Comparison of ENCODE assay signal across 28 cellular contexts in genomic region chr1:56417636-56418035, GRCh38.
DNase-seq lines count a peak whose midpoint lies in the region; TF ChIP-seq lines count a peak whose summit lies in the region.
"Had no signal": no experiment of that assay in that cellular context is flagged by ENCODE, and none has a peak within 500 bp of the region (broad histone marks: within the 10 kb centered on the region; RNA-seq: fewer than 3 reads in every experiment).

No MANE protein-coding gene starts in this region.

- H3K4me3 ChIP-seq in AG10803 (ENCODE audit: low read length) = no peak overlapping the region
- no peak overlapping the region for H3K4me3 ChIP-seq in HUES48 (ENCODE audit: low read depth, low read length)
- H3K4me3 ChIP-seq in epithelial cell of esophagus (ENCODE audit: low read length) = no peak overlapping the region
- no peak overlapping the region for H3K4me3 ChIP-seq in Karpas-422 (ENCODE audit: low read length)
- H3K4me3 ChIP-seq: GM23338, lung, MG63, transverse colon had no signal

- H4K20me1 ChIP-seq in Karpas-422 (ENCODE audit: insufficient read depth, low read depth, low read length) = no peaks in the 10 kb centered on the region

- peaks cover 5% of the 10 kb centered on the region for H3K27me3 Mint-ChIP-seq in nephron (ENCODE audit: low read depth)
- H3K27me3 Mint-ChIP-seq in activated naive CD4-positive, alpha-beta T cell treated with anti-CD3 and anti-CD28 coated beads, Interleukin-2, amount 10 ng/mL, durations not matched to agents 7 days and 5 days = no peaks in the 10 kb centered on the region
- H3K27me3 Mint-ChIP-seq: CD4-positive, alpha-beta T cell had no signal

- H3K4me1 Mint-ChIP-seq in nephron = peaks cover 6% of the 10 kb centered on the region
- no peaks in the 10 kb centered on the region for H3K4me1 Mint-ChIP-seq in activated naive CD4-positive, alpha-beta T cell treated with anti-CD3 and anti-CD28 coated beads, Interleukin-2, amount 10 ng/mL, durations not matched to agents 7 days and 5 days
- H3K4me1 Mint-ChIP-seq: stimulated activated naive CD8-positive, alpha-beta T cell treated with anti-CD3 and anti-CD28 coated beads, Interleukin-15, amount 100 ng/mL, for 72 hours had no signal

- H3K36me3 Mint-ChIP-seq in nephron (ENCODE audit: low read depth) = no peaks in the 10 kb centered on the region
- H3K36me3 Mint-ChIP-seq in activated naive CD4-positive, alpha-beta T cell treated with anti-CD3 and anti-CD28 coated beads, Interleukin-2, amount 10 ng/mL, durations not matched to agents 7 days and 5 days = no peaks in the 10 kb centered on the region
- H3K36me3 Mint-ChIP-seq: activated CD4-positive, alpha-beta memory T cell treated with anti-CD3 and anti-CD28 coated beads for 36 hours had no signal

- DNase-seq in AG10803 (ENCODE audit: low read depth) (peak; percentile 15), epithelial cell of esophagus (ENCODE audit: low read depth) (peak; percentile 28), SIG-M5 (lab: John Stamatoyannopoulos, UW) (no peak), NCI-H146 treated with DMSO at 0.1 percent for 48 hours (lab: John Stamatoyannopoulos, UW; ENCODE audit: unreplicated experiment) (no peak), Karpas-422 (no peak)
- no peak for DNase-seq in activated naive CD4-positive, alpha-beta T cell treated with anti-CD3 and anti-CD28 coated beads, Interleukin-2, amount 10 ng/mL, durations not matched to agents 7 days and 5 days
- DNase-seq: ACHN; activated CD4-positive, alpha-beta memory T cell treated with anti-CD3 and anti-CD28 coated beads for 36 hours; activated CD4-positive, CD25-positive, alpha-beta regulatory T cell; activated gamma-delta T cell treated with Interleukin-2 at 50 U/mL for 16 hours; CD4-positive, alpha-beta T cell; cortex of kidney; DMS 273 treated with DMSO at 0.1 percent for 48 hours; hypothalamus; islet precursor cell; MG63; NCI-H1417 treated with DMSO at 0.1 percent for 48 hours; NCI-H2171 treated with DMSO at 0.1 percent for 48 hours; NCI-H526 treated with DMSO at 0.1 percent for 48 hours; nucleus accumbens; stimulated activated CD4-positive, alpha-beta T cell treated with anti-CD3 and anti-CD28 coated beads, Interleukin-4, amount 100 ng/mL, for 4 hours; stimulated activated naive CD8-positive, alpha-beta T cell treated with anti-CD3 and anti-CD28 coated beads, Interleukin-15, amount 100 ng/mL, for 72 hours; T1000; transverse colon had no signal

- H3K79me2 ChIP-seq in Karpas-422 (ENCODE audit: low read length) = no peaks in the 10 kb centered on the region

- peak overlapping the region; percentile 10 for H3K27ac ChIP-seq in HUES48 (ENCODE audit: low read depth, low read length)
- H3K27ac ChIP-seq in Karpas-422 (ENCODE audit: low read length) = no peak overlapping the region

- H3K27me3 ChIP-seq in HUES48 (ENCODE audit: control insufficient read depth, insufficient read depth, low read length) (no peaks in the 10 kb centered on the region), Karpas-422 (ENCODE audit: low read length) (no peaks in the 10 kb centered on the region)
- H3K27me3 ChIP-seq: MG63, transverse colon had no signal

- H3K9me3 ChIP-seq in HUES48 (ENCODE audit: control insufficient read depth, insufficient read depth, low read length) = no peaks in the 10 kb centered on the region
- no peaks in the 10 kb centered on the region for H3K9me3 ChIP-seq in Karpas-422 (ENCODE audit: low read length)
- H3K9me3 ChIP-seq: MG63, transverse colon had no signal

- H2AFZ ChIP-seq in Karpas-422 (ENCODE audit: low read length) = no peak overlapping the region
- H2AFZ ChIP-seq: GM23338 had no signal

- peaks cover 3% of the 10 kb centered on the region; the same call in 1 of the 2 replicates for H3K4me1 ChIP-seq in HUES48 (ENCODE audit: control insufficient read depth, insufficient read depth, low read length)
- H3K4me1 ChIP-seq in Karpas-422 (ENCODE audit: low read length) = no peaks in the 10 kb centered on the region

- no peak overlapping the region for H3K9ac ChIP-seq in HUES48 (ENCODE audit: low read depth, low read length)
- H3K9ac ChIP-seq in Karpas-422 (ENCODE audit: low read length) = no peak overlapping the region

- no peak overlapping the region for H3K4me3 Mint-ChIP-seq in nephron
- H3K4me3 Mint-ChIP-seq in activated naive CD4-positive, alpha-beta T cell treated with anti-CD3 and anti-CD28 coated beads, Interleukin-2, amount 10 ng/mL, durations not matched to agents 7 days and 5 days = no peak overlapping the region
- H3K4me3 Mint-ChIP-seq: activated CD4-positive, alpha-beta memory T cell treated with anti-CD3 and anti-CD28 coated beads for 36 hours; CD4-positive, alpha-beta T cell; GM23338; stimulated activated naive CD8-positive, alpha-beta T cell treated with anti-CD3 and anti-CD28 coated beads, Interleukin-15, amount 100 ng/mL, for 72 hours had no signal

- H3K27ac Mint-ChIP-seq in nephron = peak overlapping the region in 2 of 3 experiments; percentile 0 to 13
- no peak overlapping the region for H3K27ac Mint-ChIP-seq in activated naive CD4-positive, alpha-beta T cell treated with anti-CD3 and anti-CD28 coated beads, Interleukin-2, amount 10 ng/mL, durations not matched to agents 7 days and 5 days
- H3K27ac Mint-ChIP-seq: activated CD4-positive, alpha-beta memory T cell treated with anti-CD3 and anti-CD28 coated beads for 36 hours; CD4-positive, alpha-beta T cell; GM23338; stimulated activated naive CD8-positive, alpha-beta T cell treated with anti-CD3 and anti-CD28 coated beads, Interleukin-15, amount 100 ng/mL, for 72 hours had no signal

- H3K9me2 ChIP-seq in Karpas-422 (replicated peaks; ENCODE audit: insufficient read depth, low read length) = no peaks in the 10 kb centered on the region

- H3K4me2 ChIP-seq in Karpas-422 (ENCODE audit: low read depth, low read length, poor library complexity, severe bottlenecking) = no peak overlapping the region
- H3K4me2 ChIP-seq: GM23338 had no signal

- TF ChIP-seq CTCF in AG10803 (conservative IDR thresholded peaks at IDR 0.05; ENCODE audit: low read length) (no peak), epithelial cell of esophagus (IDR thresholded peaks at IDR 0.05; ENCODE audit: insufficient read depth, low read depth, low read length, missing control alignments) (no peak), nephron (IDR thresholded peaks at IDR 0.05; ENCODE audit: unreplicated experiment in 3 of 3) (no peak)

- H3K36me3 ChIP-seq in HUES48 (ENCODE audit: control insufficient read depth, insufficient read depth, low read length) = no peaks in the 10 kb centered on the region
- no peaks in the 10 kb centered on the region for H3K36me3 ChIP-seq in Karpas-422 (ENCODE audit: insufficient read depth, low read length)
- H3K36me3 ChIP-seq: MG63, transverse colon had no signal

- CTCF ChIA-PET in activated naive CD4-positive, alpha-beta T cell treated with anti-CD3 and anti-CD28 coated beads, Interleukin-2, amount 10 ng/mL, durations not matched to agents 7 days and 5 days (lab: Charles Lee) = no interaction called here

- H3K9me3 Mint-ChIP-seq in nephron = no peaks in the 10 kb centered on the region
- no peaks in the 10 kb centered on the region for H3K9me3 Mint-ChIP-seq in activated naive CD4-positive, alpha-beta T cell treated with anti-CD3 and anti-CD28 coated beads, Interleukin-2, amount 10 ng/mL, durations not matched to agents 7 days and 5 days
- H3K9me3 Mint-ChIP-seq: activated CD4-positive, alpha-beta memory T cell treated with anti-CD3 and anti-CD28 coated beads for 36 hours; CD4-positive, alpha-beta T cell; GM23338 had no signal

Comparison
In these comparisons a context has a peak if more than half of its experiments do, and no peak if none do; other contexts are left out.
1. DNase-seq: peak in AG10803 (single experiment) and epithelial cell of esophagus (single experiment); none in SIG-M5 (single experiment), NCI-H146 treated with DMSO at 0.1 percent for 48 hours (single experiment), activated naive CD4-positive, alpha-beta T cell treated with anti-CD3 and anti-CD28 coated beads, Interleukin-2, amount 10 ng/mL, durations not matched to agents 7 days and 5 days (single experiment) and Karpas-422 (single experiment).